Comparison of ENCODE assay signal across 19 cellular contexts in the genomic region with DNA sequence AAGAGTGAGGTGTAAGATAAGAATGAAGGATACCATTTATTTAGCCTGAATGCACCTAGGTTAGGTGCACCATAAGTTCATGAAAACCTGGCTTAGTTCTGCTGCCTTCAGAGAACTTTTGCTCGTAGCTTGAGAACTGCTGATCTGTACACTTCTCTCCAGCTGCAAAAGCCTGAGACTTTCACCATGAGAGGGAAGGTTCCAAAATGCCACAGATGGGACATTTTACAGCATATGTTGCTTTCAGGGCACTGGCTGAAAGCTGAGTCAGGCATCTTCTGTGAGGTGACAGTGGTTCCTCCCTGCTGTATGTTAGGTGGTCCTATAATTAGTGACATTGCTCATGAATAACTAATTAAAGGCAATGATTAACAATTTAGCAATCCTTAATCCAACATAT.
DNase-seq lines count a peak whose midpoint lies in the region; ATAC-seq and TF ChIP-seq lines count a peak whose summit lies in the region.
"Had no signal": no experiment of that assay in that cellular context is flagged by ENCODE, and none has a peak within 500 bp of the region (broad histone marks: within the 10 kb centered on the region; RNA-seq: fewer than 3 reads in every experiment).

No MANE protein-coding gene starts in this region.

- TF ChIP-seq CTCF in uterus (IDR thresholded peaks at IDR 0.05): no peak

- TF ChIP-seq POLR2A in uterus (IDR thresholded peaks at IDR 0.05): no peak

- no peak for ATAC-seq in HG02852 (IDR thresholded peaks at IDR 0.05; ENCODE audit: unreplicated experiment)

- no peaks in the 10 kb centered on the region for H3K4me1 ChIP-seq in uterus
- H3K4me1 ChIP-seq: BE2C had no signal

- DNase-seq in DMS 273 (lab: John Stamatoyannopoulos, UW; ENCODE audit: unreplicated experiment): peak; percentile 58
- no peak for DNase-seq in DMS 273 treated with DMSO at 0.1 percent for 48 hours (lab: John Stamatoyannopoulos, UW)
- DNase-seq in NCI-H2171 (lab: John Stamatoyannopoulos, UW): peak; percentile 4
- peak; percentile 60 for DNase-seq in RPMI8226
- no peak for DNase-seq in germinal center (ENCODE audit: low spot score)
- no peak for DNase-seq in H4 (ENCODE audit: low spot score)
- no peak for DNase-seq in uterus
- DNase-seq: AML-193; BE2C; CD4-positive, alpha-beta T cell; CD8-positive, alpha-beta memory T cell; DMS153; DND-41; GOT3; H7; HCEC 1CT had no signal

- H3K27ac ChIP-seq in uterus: no peak overlapping the region
- H3K27ac ChIP-seq: 22Rv1; BLaER1 treated with 17β-estradiol and CSF1 and Interleukin-3, amounts not matched to agents 10 nM and 100 nM had no signal

- H3K9me3 ChIP-seq in uterus: no peaks in the 10 kb centered on the region
- H3K9me3 ChIP-seq: BE2C; BLaER1 treated with 17β-estradiol and CSF1 and Interleukin-3, amounts not matched to agents 10 nM and 100 nM had no signal

- no peaks in the 10 kb centered on the region for H3K36me3 ChIP-seq in uterus
- H3K36me3 ChIP-seq: BE2C; BLaER1 treated with 17β-estradiol and CSF1 and Interleukin-3, amounts not matched to agents 10 nM and 100 nM had no signal

- H3K4me3 ChIP-seq in uterus: no peak overlapping the region
- H3K4me3 ChIP-seq: BLaER1 treated with 17β-estradiol and CSF1 and Interleukin-3, amounts not matched to agents 10 nM and 100 nM had no signal

- intact Hi-C loops in uterus (cut with DNase I; ENCODE audit: low total_unique reads): no loop called here

- H3K27me3 ChIP-seq in uterus: no peaks in the 10 kb centered on the region
- H3K27me3 ChIP-seq: BE2C; BLaER1 treated with 17β-estradiol and CSF1 and Interleukin-3, amounts not matched to agents 10 nM and 100 nM had no signal

Comparison
In these comparisons a context has a peak if more than half of its experiments do, and no peak if none do; other contexts are left out.
1. DNase-seq: peak in DMS 273 (single experiment), NCI-H2171 (single experiment) and RPMI8226 (single experiment); none in DMS 273 treated with DMSO at 0.1 percent for 48 hours (single experiment), germinal center (single experiment), H4 (single experiment) and uterus (0 of 2).